9 cellular contexts compared by ENCODE assay signal in the genomic region with DNA sequence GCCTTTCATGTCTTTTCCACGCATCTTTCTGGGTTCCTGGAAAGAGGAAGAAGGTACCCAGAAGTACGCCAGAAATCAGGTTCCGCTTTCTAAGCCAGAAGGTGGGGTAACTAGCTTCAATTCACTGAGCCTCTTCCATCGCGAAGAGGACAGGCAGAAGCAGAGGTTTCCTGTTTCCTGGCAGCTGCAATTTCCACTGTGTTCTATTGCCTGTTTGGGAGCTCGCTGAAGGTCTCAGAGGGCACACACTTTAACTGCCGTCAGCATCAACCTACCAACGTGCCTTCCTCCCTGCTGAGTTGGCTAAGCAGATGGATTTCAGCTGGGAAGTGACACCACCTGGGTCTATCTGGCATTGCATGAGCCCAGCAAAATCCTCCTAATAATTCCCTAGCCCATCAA. TPM values are rescaled to one million over a fixed set of nuclear protein-coding genes. Genes with fewer than 3 reads are reported as not detected.
DNase-seq lines count a peak whose midpoint lies in the region; ATAC-seq and TF ChIP-seq lines count a peak whose summit lies in the region.
"Had no signal": no experiment of that assay in that cellular context is flagged by ENCODE, and none has a peak within 500 bp of the region (broad histone marks: within the 10 kb centered on the region; RNA-seq: fewer than 3 reads in every experiment).

No MANE protein-coding gene starts in this region.

- H3K9me3 Mint-ChIP-seq in T-helper 1 cell treated with Interleukin-12 subunit alpha and Interleukin-12 subunit beta and Interleukin-4 antibody, amounts not matched to agents 30 μg/mL and 1 μg/mL, for 36 hours = no peaks in the 10 kb centered on the region
- no peaks in the 10 kb centered on the region for H3K9me3 Mint-ChIP-seq in type B pancreatic cell
- H3K9me3 Mint-ChIP-seq: stimulated activated naive CD8-positive, alpha-beta T cell treated with anti-CD3 and anti-CD28 coated beads, Interleukin-15, Interleukin-2, amounts not matched to agents 100 ng/mL and 50 ng/mL, for 24 hours had no signal

- H3K27me3 Mint-ChIP-seq in T-helper 1 cell treated with Interleukin-12 subunit alpha and Interleukin-12 subunit beta and Interleukin-4 antibody, amounts not matched to agents 30 μg/mL and 1 μg/mL, for 36 hours (ENCODE audit: low read depth) = no peaks in the 10 kb centered on the region
- H3K27me3 Mint-ChIP-seq in type B pancreatic cell = peaks cover 4% of the 10 kb centered on the region
- H3K27me3 Mint-ChIP-seq: stimulated activated naive CD8-positive, alpha-beta T cell treated with anti-CD3 and anti-CD28 coated beads, Interleukin-15, Interleukin-2, amounts not matched to agents 100 ng/mL and 50 ng/mL, for 24 hours had no signal

- H3K4me3 Mint-ChIP-seq in T-helper 1 cell treated with Interleukin-12 subunit alpha and Interleukin-12 subunit beta and Interleukin-4 antibody, amounts not matched to agents 30 μg/mL and 1 μg/mL, for 36 hours = peak overlapping the region; percentile 62
- no peak overlapping the region for H3K4me3 Mint-ChIP-seq in type B pancreatic cell
- H3K4me3 Mint-ChIP-seq: stimulated activated naive CD8-positive, alpha-beta T cell treated with anti-CD3 and anti-CD28 coated beads, Interleukin-15, Interleukin-2, amounts not matched to agents 100 ng/mL and 50 ng/mL, for 24 hours had no signal

- TF ChIP-seq CTCF in GM12873 (IDR thresholded peaks at IDR 0.05; ENCODE audit: insufficient read depth, low read depth, low read length, missing control alignments) (peak; percentile 39), type B pancreatic cell (conservative IDR thresholded peaks at IDR 0.05) (peak; percentile 48)

- peaks cover 11% of the 10 kb centered on the region for H3K36me3 Mint-ChIP-seq in T-helper 1 cell treated with Interleukin-12 subunit alpha and Interleukin-12 subunit beta and Interleukin-4 antibody, amounts not matched to agents 30 μg/mL and 1 μg/mL, for 36 hours (ENCODE audit: low read depth)
- H3K36me3 Mint-ChIP-seq in type B pancreatic cell = no peaks in the 10 kb centered on the region

- no peak overlapping the region for H3K4me3 ChIP-seq in right cardiac atrium (ENCODE audit: low read length)

- H3K4me1 Mint-ChIP-seq in T-helper 1 cell treated with Interleukin-12 subunit alpha and Interleukin-12 subunit beta and Interleukin-4 antibody, amounts not matched to agents 30 μg/mL and 1 μg/mL, for 36 hours (ENCODE audit: low read depth) = peaks cover 24% of the 10 kb centered on the region
- no peaks in the 10 kb centered on the region for H3K4me1 Mint-ChIP-seq in type B pancreatic cell (ENCODE audit: unreplicated experiment)

- no peaks in the 10 kb centered on the region for H3K27me3 ChIP-seq in right cardiac atrium (ENCODE audit: control insufficient read depth, insufficient read depth)

- DNase-seq in AG08395 (ENCODE audit: low spot score) (peak; percentile 65), MV-4-11 (lab: John Stamatoyannopoulos, UW) (peak; percentile 99), right cardiac atrium (no peak), type B pancreatic cell (ENCODE audit: extremely low spot score, unreplicated experiment) (no peak)

- WGBS in right cardiac atrium = 45% methylated on average over 8 of the region's 8 CpGs

- intact Hi-C loops in right cardiac atrium (cut with DNase I) = no loop called here

- no peaks in the 10 kb centered on the region for H3K9me3 ChIP-seq in right cardiac atrium (ENCODE audit: control insufficient read depth, low read length)

- H3K4me1 ChIP-seq in right cardiac atrium (ENCODE audit: control insufficient read depth, insufficient read depth, low read length) = peaks cover 2% of the 10 kb centered on the region

- H3K27ac Mint-ChIP-seq in T-helper 1 cell treated with Interleukin-12 subunit alpha and Interleukin-12 subunit beta and Interleukin-4 antibody, amounts not matched to agents 30 μg/mL and 1 μg/mL, for 36 hours = peak overlapping the region; percentile 83
- H3K27ac Mint-ChIP-seq in type B pancreatic cell = no peak overlapping the region
- H3K27ac Mint-ChIP-seq: stimulated activated naive CD8-positive, alpha-beta T cell treated with anti-CD3 and anti-CD28 coated beads, Interleukin-15, Interleukin-2, amounts not matched to agents 100 ng/mL and 50 ng/mL, for 24 hours had no signal

- no peak overlapping the region for H3K27ac ChIP-seq in right cardiac atrium (ENCODE audit: low read length)

- ATAC-seq in right cardiac atrium = peak; percentile 47 to 61
- no peak for ATAC-seq in GM18511 (IDR thresholded peaks at IDR 0.05; ENCODE audit: unreplicated experiment)
- ATAC-seq in GM19397 (IDR thresholded peaks at IDR 0.05; ENCODE audit: unreplicated experiment) = no peak

RNA-seq across cellular contexts. Expression of gene NCF2, which starts 10.0 kb away (rescaled TPM):
- total RNA-seq in right cardiac atrium = 1 to 10 TPM; 3.3 to 6.4 (median 6.0) TPM
- polyA plus RNA-seq in right cardiac atrium = 1.4 TPM
- total RNA-seq in type B pancreatic cell (ENCODE audit: low replicate concordance) = 0.68 and 2.2 TPM in 2 replicates

RNA-seq across cellular contexts. Expression of gene ARPC5, which starts 55.3 kb away (rescaled TPM):
- total RNA-seq in right cardiac atrium = 10 to 100 TPM; 36.5 to 74.7 (median 52.4) TPM
- polyA plus RNA-seq in right cardiac atrium = 41.1 TPM
- total RNA-seq in type B pancreatic cell (ENCODE audit: low replicate concordance) = 83.5 and 94.3 TPM in 2 replicates

Comparison
In these comparisons a context has a peak if more than half of its experiments do, and no peak if none do; other contexts are left out.
1. DNase-seq: peak in AG08395 (single experiment) and MV-4-11 (single experiment); none in right cardiac atrium (0 of 3) and type B pancreatic cell (single experiment).
2. ATAC-seq: peak in right cardiac atrium (2 of 2); none in GM18511 (single experiment) and GM19397 (single experiment).